ENCODE assay signal across 11 cellular contexts in the genomic region with DNA sequence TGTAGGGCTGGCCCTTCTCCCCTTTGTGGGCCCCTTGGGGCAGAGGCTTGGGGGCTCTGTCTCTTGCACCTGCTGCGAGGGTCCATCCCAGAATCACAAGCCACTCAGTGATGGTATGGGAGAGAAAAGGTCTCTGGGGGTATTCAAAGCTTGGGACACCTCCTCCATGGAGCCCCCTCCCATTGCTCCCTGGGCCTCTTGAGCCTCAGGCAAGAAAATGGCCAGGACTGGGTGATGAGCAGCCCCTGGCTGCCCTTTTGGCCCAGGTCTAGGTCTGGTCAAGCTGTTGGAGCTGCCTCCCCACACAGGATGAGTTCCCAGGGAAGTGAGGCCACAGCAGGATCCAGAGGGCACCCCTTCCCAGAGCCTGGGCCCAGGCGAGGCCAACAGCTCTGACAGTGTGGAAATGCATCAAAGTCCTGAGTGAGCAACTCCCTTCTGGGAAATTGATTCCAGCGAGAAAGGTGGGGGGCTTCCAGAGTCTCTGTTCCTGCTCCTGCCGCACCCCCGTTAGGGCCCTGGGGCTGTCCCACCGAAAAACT. TPM values are rescaled to one million over a fixed set of nuclear protein-coding genes. Genes with fewer than 3 reads are reported as not detected.
"Had no signal": no experiment of that assay in that cellular context is flagged by ENCODE, and none has a peak within 500 bp of the region (broad histone marks: within the 10 kb centered on the region; RNA-seq: fewer than 3 reads in every experiment).

No MANE protein-coding gene starts in this region.

- H3K36me3 ChIP-seq: heart right ventricle, neural progenitor cell had no signal

- H3K27me3 ChIP-seq: cardiac muscle cell had no signal

- DNase-seq: activated CD4-positive, alpha-beta T cell treated with anti-CD3 and anti-CD28 coated beads, Interleukin-2, amount 50 U/mL, for 48 hours; activated CD8-positive, alpha-beta memory T cell treated with anti-CD3 and anti-CD28 coated beads, Interleukin-2, amount 10 ng/mL, durations not matched to agents 7 days and 5 days; activated T-cell treated with anti-CD3 and anti-CD28 coated beads, Interleukin-2, amount 50 U/mL, for 4 hours; foreskin melanocyte; heart right ventricle; left ventricle myocardium superior; T-helper 2 cell had no signal

- H3K9ac ChIP-seq: neural progenitor cell had no signal

- H3K27ac ChIP-seq: heart right ventricle, neural progenitor cell had no signal

- H3K9me3 ChIP-seq: heart right ventricle had no signal

- H3K4me3 ChIP-seq: cardiac muscle cell, neural progenitor cell had no signal

RNA-seq across cellular contexts. Expression of a gene that starts 3.4 kb away (rescaled TPM):
- total RNA-seq: activated CD8-positive, alpha-beta memory T cell treated with anti-CD3 and anti-CD28 coated beads, Interleukin-2, amount 10 ng/mL, durations not matched to agents 7 days and 5 days; mesenteric fat pad had no signal

RNA-seq across cellular contexts. Expression of a gene that starts 44.7 kb away (rescaled TPM):
- polyA plus RNA-seq: keratinocyte had no signal
